1 cellular context compared by ENCODE assay signal in the genomic region with DNA sequence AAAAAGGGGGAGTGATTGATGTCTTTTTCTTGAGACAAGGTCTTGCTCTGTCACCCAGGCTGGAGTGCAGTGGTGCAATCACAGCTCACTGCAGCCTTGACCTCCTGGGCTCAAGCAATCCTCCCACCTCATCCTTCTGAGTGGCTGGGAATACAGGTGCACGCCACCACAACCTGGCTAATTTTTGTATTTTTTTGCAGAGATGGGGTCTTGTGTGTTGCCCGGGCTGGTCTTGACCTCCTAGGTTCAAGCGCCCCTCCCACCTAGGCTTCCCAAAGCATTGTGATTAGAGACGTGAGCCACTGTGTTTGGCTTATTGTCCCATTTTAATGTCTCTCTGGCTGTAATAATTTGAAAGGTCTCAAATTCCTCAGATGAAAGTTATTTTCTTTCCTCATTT.
TF ChIP-seq lines count a peak whose summit lies in the region.

No MANE protein-coding gene starts in this region.

TF ChIP-seq in HepG2, 621 proteins besides CTCF, POLR2A, EP300 and RAD21 (continued from another document):
- TF ChIP-seq ZNF646 (CRISPR knock-in tag; IDR thresholded peaks at IDR 0.05), result no peak
- TF ChIP-seq SP140L (CRISPR knock-in tag; IDR thresholded peaks at IDR 0.05; ENCODE audit: borderline replicate concordance), result no peak
- no peak for TF ChIP-seq ATF6 (CRISPR knock-in tag; conservative IDR thresholded peaks at IDR 0.05)
